In the genomic region with DNA sequence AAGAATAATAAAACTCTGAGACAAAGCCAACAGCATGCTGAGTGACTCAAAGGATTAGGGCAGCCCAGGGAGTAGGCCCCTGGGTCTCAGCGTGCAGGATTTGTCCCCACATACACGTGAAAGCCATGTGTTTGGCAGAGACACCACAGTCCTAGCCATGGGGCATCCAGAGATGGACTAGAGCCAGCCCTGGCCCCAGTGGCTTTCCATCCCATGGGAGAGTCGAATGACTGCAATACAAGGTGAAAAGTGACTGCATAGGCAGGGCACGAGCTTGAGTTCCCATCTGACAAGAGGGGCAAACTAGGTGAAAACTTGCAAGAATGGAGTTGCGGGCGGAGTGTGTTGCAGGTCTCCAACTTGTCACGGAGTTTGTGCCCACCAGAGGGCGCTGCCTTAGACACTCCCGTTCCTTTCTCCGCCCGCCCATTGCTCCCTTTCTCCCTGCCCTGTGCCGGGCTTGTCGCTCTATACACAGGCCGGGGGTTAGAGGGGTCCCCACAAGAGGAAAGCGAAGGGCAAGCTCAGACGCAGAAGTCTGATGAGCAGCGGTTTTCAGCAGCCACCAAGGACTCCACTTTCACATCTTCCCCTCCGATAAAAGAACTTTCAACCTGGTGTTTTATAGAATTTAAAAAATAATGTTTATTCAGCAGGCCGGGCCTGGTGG, we compare ENCODE assay signal across 1 cellular context.
TF ChIP-seq lines count a peak whose summit lies in the region.

No MANE protein-coding gene starts in this region.

TF ChIP-seq in SK-N-SH, 30 proteins besides CTCF, POLR2A, EP300 and RAD21 (continued from another document):
- TF ChIP-seq, protein P1, sequence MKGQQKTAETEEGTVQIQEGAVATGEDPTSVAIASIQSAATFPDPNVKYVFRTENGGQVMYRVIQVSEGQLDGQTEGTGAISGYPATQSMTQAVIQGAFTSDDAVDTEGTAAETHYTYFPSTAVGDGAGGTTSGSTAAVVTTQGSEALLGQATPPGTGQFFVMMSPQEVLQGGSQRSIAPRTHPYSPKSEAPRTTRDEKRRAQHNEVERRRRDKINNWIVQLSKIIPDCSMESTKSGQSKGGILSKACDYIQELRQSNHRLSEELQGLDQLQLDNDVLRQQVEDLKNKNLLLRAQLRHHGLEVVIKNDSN (IDR thresholded peaks at IDR 0.05; ENCODE audit: borderline replicate concordance, low read depth) = no peak
- TF ChIP-seq, protein P2, sequence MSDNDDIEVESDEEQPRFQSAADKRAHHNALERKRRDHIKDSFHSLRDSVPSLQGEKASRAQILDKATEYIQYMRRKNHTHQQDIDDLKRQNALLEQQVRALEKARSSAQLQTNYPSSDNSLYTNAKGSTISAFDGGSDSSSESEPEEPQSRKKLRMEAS (IDR thresholded peaks at IDR 0.05; ENCODE audit: low read depth) = 0 out of 2 replicates have a peak, but pooled peaks have one; percentile 28
- TF ChIP-seq GATA2 (CRISPR knock-in tag; IDR thresholded peaks at IDR 0.05) = no peak
- no peak for TF ChIP-seq FOXM1 (IDR thresholded peaks at IDR 0.05; ENCODE audit: low read depth)
- no peak for TF ChIP-seq EZH2phosphoT487 (IDR thresholded peaks at IDR 0.05; ENCODE audit: borderline replicate concordance, low read depth)
- TF ChIP-seq YY1 (IDR thresholded peaks at IDR 0.05; ENCODE audit: low read depth) = no peak
- no peak for TF ChIP-seq MEF2A (IDR thresholded peaks at IDR 0.05; ENCODE audit: borderline replicate concordance, low read depth)
- TF ChIP-seq RCOR1 (IDR thresholded peaks at IDR 0.05; ENCODE audit: low read length) = peak; percentile 62
